In the genomic region with DNA sequence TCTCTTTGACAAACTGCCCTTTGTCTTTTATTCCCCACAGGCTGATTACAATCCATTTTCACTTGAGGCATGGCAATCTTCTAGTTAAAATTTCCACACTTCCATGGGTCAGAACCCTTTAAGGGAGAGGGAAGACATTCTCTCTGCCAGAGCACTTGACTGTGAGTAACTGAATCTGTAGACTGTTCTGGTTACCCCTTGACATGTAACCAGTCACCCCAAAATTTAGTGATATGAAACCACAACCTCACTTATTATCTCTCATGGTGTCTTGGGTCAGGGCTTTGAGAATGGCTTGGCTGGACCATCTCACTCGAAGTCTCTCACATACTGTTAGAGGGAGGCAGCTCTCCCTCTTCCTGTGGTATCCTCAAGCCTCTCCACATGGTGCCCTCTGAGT, we compare ENCODE assay signal across 24 cellular contexts.
"Had no signal": no experiment of that assay in that cellular context is flagged by ENCODE, and none has a peak within 500 bp of the region (broad histone marks: within the 10 kb centered on the region; RNA-seq: fewer than 3 reads in every experiment).

No MANE protein-coding gene starts in this region.

- H3K4me1 Mint-ChIP-seq: WTC11 had no signal

- H3K4me2 ChIP-seq: PC-9 had no signal

- H3K27ac Mint-ChIP-seq: activated naive CD4-positive, alpha-beta T cell treated with anti-CD3 and anti-CD28 coated beads, Interleukin-2, amount 10 ng/mL, durations not matched to agents 7 days and 5 days; activated naive CD8-positive, alpha-beta T cell treated with anti-CD3 and anti-CD28 coated beads for 36 hours; activated T-cell treated with anti-CD3 and anti-CD28 coated beads, Interleukin-2, amount 50 U/mL, for 24 hours; T-helper 17 cell; WTC11 had no signal

- DNase-seq: activated CD4-positive, alpha-beta T cell treated with anti-CD3 and anti-CD28 coated beads for 48 hours; activated CD4-positive, CD25-positive, alpha-beta regulatory T cell treated with anti-CD3 and anti-CD28 coated beads, Interleukin-2, amount 50 U/mL, for 72 hours; activated CD8-positive, alpha-beta memory T cell treated with anti-CD3 and anti-CD28 coated beads, Interleukin-2, amount 10 ng/mL, durations not matched to agents 7 days and 5 days; activated gamma-delta T cell treated with Interleukin-2 at 50 U/mL for 16 hours; activated naive CD4-positive, alpha-beta T cell treated with anti-CD3 and anti-CD28 coated beads, Interleukin-2, amount 10 ng/mL, durations not matched to agents 7 days and 5 days; activated naive CD8-positive, alpha-beta T cell treated with anti-CD3 and anti-CD28 coated beads for 36 hours; activated T-cell treated with anti-CD3 and anti-CD28 coated beads, Interleukin-2, amount 50 U/mL, for 24 hours; brain microvascular endothelial cell; Karpas-422; MM.1S; NCI-H1436 treated with DMSO at 0.1 percent for 48 hours; NCI-H187; NCI-H2081; NCI-H446; NCI-H524; PC-9; SW 1271; T-helper 17 cell; T-helper 9 cell had no signal

- H3K4me3 Mint-ChIP-seq: activated CD8-positive, alpha-beta memory T cell treated with anti-CD3 and anti-CD28 coated beads, Interleukin-2, amount 10 ng/mL, durations not matched to agents 7 days and 5 days; activated naive CD4-positive, alpha-beta T cell treated with anti-CD3 and anti-CD28 coated beads, Interleukin-2, amount 10 ng/mL, durations not matched to agents 7 days and 5 days; activated naive CD8-positive, alpha-beta T cell treated with anti-CD3 and anti-CD28 coated beads for 36 hours; activated T-cell treated with anti-CD3 and anti-CD28 coated beads, Interleukin-2, amount 50 U/mL, for 24 hours; activated T-helper 17 cell treated with anti-CD3 and anti-CD28 coated beads, Interleukin-2, amount 50 U/mL, for 72 hours; T-helper 17 cell; WTC11 had no signal

- H3K9me3 Mint-ChIP-seq: activated naive CD8-positive, alpha-beta T cell treated with anti-CD3 and anti-CD28 coated beads for 36 hours; activated T-cell treated with anti-CD3 and anti-CD28 coated beads, Interleukin-2, amount 50 U/mL, for 24 hours; activated T-helper 17 cell treated with anti-CD3 and anti-CD28 coated beads, Interleukin-2, amount 50 U/mL, for 72 hours; WTC11 had no signal

- H3K27me3 ChIP-seq: brain microvascular endothelial cell, cardiac muscle cell had no signal

- H3K36me3 ChIP-seq: cardiac muscle cell had no signal

- H3K27me3 Mint-ChIP-seq: activated CD8-positive, alpha-beta memory T cell treated with anti-CD3 and anti-CD28 coated beads, Interleukin-2, amount 10 ng/mL, durations not matched to agents 7 days and 5 days; activated naive CD4-positive, alpha-beta T cell treated with anti-CD3 and anti-CD28 coated beads, Interleukin-2, amount 10 ng/mL, durations not matched to agents 7 days and 5 days; activated naive CD8-positive, alpha-beta T cell treated with anti-CD3 and anti-CD28 coated beads for 36 hours; activated T-cell treated with anti-CD3 and anti-CD28 coated beads, Interleukin-2, amount 50 U/mL, for 24 hours; activated T-helper 17 cell treated with anti-CD3 and anti-CD28 coated beads, Interleukin-2, amount 50 U/mL, for 72 hours; T-helper 17 cell had no signal

- H3K36me3 Mint-ChIP-seq: WTC11 had no signal

- ATAC-seq: activated CD8-positive, alpha-beta memory T cell treated with anti-CD3 and anti-CD28 coated beads, Interleukin-2, amount 10 ng/mL, durations not matched to agents 7 days and 5 days; activated T-helper 17 cell treated with anti-CD3 and anti-CD28 coated beads, Interleukin-2, amount 50 U/mL, for 72 hours; Right ventricle myocardium inferior; T-helper 17 cell; WTC11 had no signal

- H3K4me3 ChIP-seq: cardiac muscle cell, PC-9, SK-N-MC had no signal

- H2AFZ ChIP-seq: PC-9 had no signal

- H3K27ac ChIP-seq: brain microvascular endothelial cell, cardiac muscle cell, PC-9, SK-N-MC had no signal
